ENCODE assay signal across 26 cellular contexts in genomic region chr4:63036159-63036866, GRCh38.
"Had no signal": no experiment of that assay in that cellular context is flagged by ENCODE, and none has a peak within 500 bp of the region (broad histone marks: within the 10 kb centered on the region; RNA-seq: fewer than 3 reads in every experiment).

No MANE protein-coding gene starts in this region.

- H3K27me3 Mint-ChIP-seq: activated naive CD8-positive, alpha-beta T cell treated with anti-CD3 and anti-CD28 coated beads, Interleukin-2, amount 10 ng/mL, durations not matched to agents 7 days and 5 days had no signal

- H3K4me3 Mint-ChIP-seq: activated CD8-positive, alpha-beta T cell treated with anti-CD3 and anti-CD28 coated beads, Interleukin-2, amount 10 ng/mL, durations not matched to agents 7 days and 5 days; activated naive CD8-positive, alpha-beta T cell treated with anti-CD3 and anti-CD28 coated beads, Interleukin-2, amount 10 ng/mL, durations not matched to agents 7 days and 5 days; T-helper 1 cell treated with Interleukin-12 subunit alpha and Interleukin-12 subunit beta and Interleukin-4 antibody, amounts not matched to agents 30 μg/mL and 1 μg/mL, for 36 hours; WTC11 had no signal

- DNase-seq: activated CD4-positive, alpha-beta T cell treated with anti-CD3 and anti-CD28 coated beads for 48 hours; activated CD4-positive, alpha-beta T cell treated with anti-CD3 and anti-CD28 coated beads, Interleukin-2, amount 50 U/mL, for 4 hours; activated CD4-positive, CD25-positive, alpha-beta regulatory T cell treated with anti-CD3 and anti-CD28 coated beads, Interleukin-2, amount 50 U/mL, for 72 hours; activated CD8-positive, alpha-beta memory T cell treated with anti-CD3 and anti-CD28 coated beads, Interleukin-2, amount 50 U/mL, for 48 hours; activated CD8-positive, alpha-beta T cell treated with anti-CD3 and anti-CD28 coated beads, Interleukin-2, amount 10 ng/mL, durations not matched to agents 7 days and 5 days; activated naive CD4-positive, alpha-beta T cell treated with anti-CD3 and anti-CD28 coated beads, Interleukin-2, amount 50 U/mL, for 16 hours; activated naive CD8-positive, alpha-beta T cell treated with anti-CD3 and anti-CD28 coated beads, Interleukin-2, amount 10 ng/mL, durations not matched to agents 7 days and 5 days; activated T-cell treated with anti-CD3 and anti-CD28 coated beads, Interleukin-2, amount 50 U/mL, for 1 hour; adrenal gland; anterior cingulate cortex; Kasumi-1; KBM-7; NCI-H1105 treated with DMSO at 0.1 percent for 48 hours; NCI-H1436 treated with DMSO at 0.1 percent for 48 hours; NCI-H187; NCI-H345; NCI-H510A; NCI-H526 treated with DMSO at 0.1 percent for 48 hours; NCI-H82; NK-92 treated with Interleukin-12 subunit alpha and Interleukin-12 subunit beta, amount 100 ng/mL, for 24 hours; OCI-M1; Right ventricle myocardium superior; RPMI8226 had no signal

- ATAC-seq: activated CD8-positive, alpha-beta T cell treated with anti-CD3 and anti-CD28 coated beads, Interleukin-2, amount 10 ng/mL, durations not matched to agents 7 days and 5 days; Panc1; WTC11 had no signal

- H3K36me3 Mint-ChIP-seq: activated naive CD8-positive, alpha-beta T cell treated with anti-CD3 and anti-CD28 coated beads, Interleukin-2, amount 10 ng/mL, durations not matched to agents 7 days and 5 days; WTC11 had no signal

- H3K4me1 Mint-ChIP-seq: activated naive CD8-positive, alpha-beta T cell treated with anti-CD3 and anti-CD28 coated beads, Interleukin-2, amount 10 ng/mL, durations not matched to agents 7 days and 5 days; WTC11 had no signal

- H3K27ac Mint-ChIP-seq: activated CD8-positive, alpha-beta T cell treated with anti-CD3 and anti-CD28 coated beads, Interleukin-2, amount 10 ng/mL, durations not matched to agents 7 days and 5 days; activated naive CD8-positive, alpha-beta T cell treated with anti-CD3 and anti-CD28 coated beads, Interleukin-2, amount 10 ng/mL, durations not matched to agents 7 days and 5 days; T-helper 1 cell treated with Interleukin-12 subunit alpha and Interleukin-12 subunit beta and Interleukin-4 antibody, amounts not matched to agents 30 μg/mL and 1 μg/mL, for 36 hours; WTC11 had no signal
